9 cellular contexts compared by ENCODE assay signal in genomic region chr19:41927810-41928192, GRCh38. TPM values are rescaled to one million over a fixed set of nuclear protein-coding genes. Genes with fewer than 3 reads are reported as not detected.
DNase-seq lines count a peak whose midpoint lies in the region; ATAC-seq and TF ChIP-seq lines count a peak whose summit lies in the region.
"Had no signal": no experiment of that assay in that cellular context is flagged by ENCODE, and none has a peak within 500 bp of the region (broad histone marks: within the 10 kb centered on the region; RNA-seq: fewer than 3 reads in every experiment).

No MANE protein-coding gene starts in this region.

- H3K4me1 Mint-ChIP-seq in IgD-negative memory B cell = peaks cover 19 to 33% (median 27%) of the 10 kb centered on the region in 3 donors

- peaks cover 83% of the 10 kb centered on the region for H3K27me3 ChIP-seq in mucosa of stomach (ENCODE audit: control insufficient read depth, insufficient read depth, low read length)

- ATAC-seq in HG02763 (IDR thresholded peaks at IDR 0.05; ENCODE audit: unreplicated experiment) = no peak

- H3K36me3 Mint-ChIP-seq in IgD-negative memory B cell = no peaks in the 10 kb centered on the region

- peak overlapping the region; percentile 40 for H3K9ac ChIP-seq in mucosa of stomach (ENCODE audit: low read length)

- H3K4me3 Mint-ChIP-seq in IgD-negative memory B cell = peak overlapping the region in 3 of 4 donors; percentile 81 to 89 (median 83)

- peak overlapping the region; percentile 43; the same call in 1 of the 2 replicates for H3K4me3 ChIP-seq in AG10803 (ENCODE audit: low read length)
- peak overlapping the region; percentile 43 to 44 for H3K4me3 ChIP-seq in cardiac fibroblast (replicated peaks in 1 of 2; ENCODE audit: low read depth in 2 of 2, low read length in 2 of 2)
- no peak overlapping the region for H3K4me3 ChIP-seq in mucosa of stomach (ENCODE audit: low read length)

- H3K9me3 Mint-ChIP-seq in IgD-negative memory B cell = no peaks in the 10 kb centered on the region

- H3K4me1 ChIP-seq in mucosa of stomach (ENCODE audit: control insufficient read depth, insufficient read depth, low read length) = peaks cover 19% of the 10 kb centered on the region

- TF ChIP-seq CTCF in AG10803 (conservative IDR thresholded peaks at IDR 0.05; ENCODE audit: low read length) = no peak
- no peak for TF ChIP-seq CTCF in cardiac fibroblast (IDR thresholded peaks at IDR 0.05; ENCODE audit: low read depth, low read length)

- peaks cover 15% of the 10 kb centered on the region for H3K27me3 Mint-ChIP-seq in IgD-negative memory B cell

- no peaks in the 10 kb centered on the region for H3K9me3 ChIP-seq in mucosa of stomach (ENCODE audit: control insufficient read depth, low read length)

- H3K27ac Mint-ChIP-seq in IgD-negative memory B cell = no peak overlapping the region

- H3K36me3 ChIP-seq in mucosa of stomach (ENCODE audit: control insufficient read depth, insufficient read depth, low read length) = no peaks in the 10 kb centered on the region

- DNase-seq in AG10803 (ENCODE audit: low read depth) (no peak), cardiac fibroblast (ENCODE audit: low read depth in 2 of 2) (no peak), COLO829 (ENCODE audit: low spot score) (no peak), SW 1271 (lab: John Stamatoyannopoulos, UW) (no peak), NCI-H524 (lab: John Stamatoyannopoulos, UW) (no peak)
- DNase-seq: NCI-H1436 treated with DMSO at 0.1 percent for 48 hours had no signal

RNA-seq across cellular contexts. Expression of gene ERFL, which starts 0.4 kb away (rescaled TPM):
- polyA plus RNA-seq in IgD-negative memory B cell = not detected

RNA-seq across cellular contexts. Expression of gene RABAC1, which starts 31.3 kb away (rescaled TPM):
- 178 TPM for polyA plus RNA-seq in IgD-negative memory B cell

RNA-seq across cellular contexts. Expression of gene ARHGEF1, which starts 44.8 kb away (rescaled TPM):
- polyA plus RNA-seq in IgD-negative memory B cell = 203 TPM

RNA-seq across cellular contexts. Expression of gene CD79A, which starts 50.7 kb away (rescaled TPM):
- 3,141 TPM for polyA plus RNA-seq in IgD-negative memory B cell
